In the genomic region with DNA sequence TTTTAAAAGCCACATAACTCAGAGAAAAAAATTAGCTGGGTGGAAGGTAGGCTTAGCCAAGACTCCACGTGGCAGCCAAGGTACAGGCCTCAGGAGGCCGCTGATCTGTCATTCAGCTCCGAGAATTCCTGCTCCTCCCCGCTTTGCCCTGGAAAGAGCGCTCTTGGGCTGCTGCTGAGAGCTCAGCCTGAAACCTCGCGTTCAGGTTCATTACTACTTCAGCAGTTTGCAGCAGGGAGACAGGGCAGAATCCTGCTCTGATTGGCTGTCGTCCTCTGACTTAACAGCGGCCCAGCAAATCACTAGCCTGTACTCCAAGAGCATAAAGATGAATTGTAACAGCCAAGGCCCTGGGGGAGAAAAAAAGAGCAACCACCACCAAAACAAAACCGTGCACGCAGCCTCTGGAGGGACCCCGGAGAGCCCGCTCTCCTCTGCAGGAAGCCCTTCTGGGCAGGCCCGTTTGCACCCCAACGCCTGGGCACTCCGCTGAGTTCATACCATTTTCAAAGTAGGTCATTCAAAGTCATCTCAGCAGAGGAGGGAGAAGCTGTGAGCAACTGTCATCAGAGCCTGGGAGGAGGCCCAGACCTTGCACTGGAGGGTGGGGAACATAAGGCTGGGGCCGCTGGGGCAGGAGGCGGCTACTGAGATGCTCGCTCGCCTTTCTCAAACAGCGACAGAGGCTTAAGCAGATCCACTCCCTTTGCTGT, we compare ENCODE assay signal across 10 cellular contexts. TPM values are rescaled to one million over a fixed set of nuclear protein-coding genes. Genes with fewer than 3 reads are reported as not detected.
DNase-seq lines count a peak whose midpoint lies in the region; TF ChIP-seq lines count a peak whose summit lies in the region.
"Had no signal": no experiment of that assay in that cellular context is flagged by ENCODE, and none has a peak within 500 bp of the region (broad histone marks: within the 10 kb centered on the region; RNA-seq: fewer than 3 reads in every experiment).

No MANE protein-coding gene starts in this region.

- TF ChIP-seq CTCF in epithelial cell of esophagus (IDR thresholded peaks at IDR 0.05; ENCODE audit: insufficient read depth, low read depth, low read length, missing control alignments) (no peak), Caco-2 (IDR thresholded peaks at IDR 0.05; ENCODE audit: insufficient read depth in 1 of 2, low read depth in 1 of 2, low read length in 1 of 2, severe bottlenecking in 1 of 2, unreplicated experiment in 1 of 2) (no peak)

- POLR2A ChIA-PET in activated CD4-positive, alpha-beta memory T cell treated with anti-CD3 and anti-CD28 coated beads for 36 hours (lab: Charles Lee), result no interaction called here
- POLR2A ChIA-PET in Caco-2 (lab: Charles Lee), result no interaction called here

- H3K27me3 Mint-ChIP-seq in activated CD4-positive, alpha-beta memory T cell treated with anti-CD3 and anti-CD28 coated beads for 36 hours, result no peaks in the 10 kb centered on the region
- no peaks in the 10 kb centered on the region for H3K27me3 Mint-ChIP-seq in Caco-2 (ENCODE audit: insufficient read depth, unreplicated experiment)

- intact Hi-C loops in activated CD4-positive, alpha-beta memory T cell treated with anti-CD3 and anti-CD28 coated beads for 36 hours (cut with micrococcal nuclease), result no loop called here
- intact Hi-C loops in Caco-2 (cut with micrococcal nuclease; ENCODE audit: unreplicated experiment), result no loop called here

- no peaks in the 10 kb centered on the region for H3K9me3 Mint-ChIP-seq in activated CD4-positive, alpha-beta memory T cell treated with anti-CD3 and anti-CD28 coated beads for 36 hours
- peaks cover 2% of the 10 kb centered on the region for H3K9me3 Mint-ChIP-seq in Caco-2 (ENCODE audit: unreplicated experiment)

- BruUV-seq in Caco-2 (replicated peaks; lab: Mats Ljungman, UMichigan), result no TSS peak

- H3K4me1 ChIP-seq in Caco-2, result no peaks in the 10 kb centered on the region
- H3K4me1 ChIP-seq in effector memory CD4-positive, alpha-beta T cell (ENCODE audit: control insufficient read depth, insufficient read depth, low read length, poor library complexity, severe bottlenecking), result no peaks in the 10 kb centered on the region

- no peaks in the 10 kb centered on the region for H3K9me3 ChIP-seq in Caco-2
- H3K9me3 ChIP-seq in effector memory CD4-positive, alpha-beta T cell (ENCODE audit: control insufficient read depth, low read length), result no peaks in the 10 kb centered on the region

- DNase-seq in NCI-H526 (lab: John Stamatoyannopoulos, UW) (peak; percentile 93 to 94), epithelial cell of esophagus (ENCODE audit: low read depth) (peak; percentile 15), kidney tubule cell (ENCODE audit: low spot score) (peak; percentile 68), smooth muscle cell of the brain vasculature (ENCODE audit: low read depth, low spot score) (peak; percentile 51), Caco-2 (no peak), AML-193 (lab: John Stamatoyannopoulos, UW) (no peak)
- no peak for DNase-seq in activated CD4-positive, alpha-beta memory T cell treated with anti-CD3 and anti-CD28 coated beads for 36 hours
- no peak for DNase-seq in effector memory CD4-positive, alpha-beta T cell
- DNase-seq: Kasumi-1, T-helper 9 cell had no signal

- no peaks in the 10 kb centered on the region for H3K27me3 ChIP-seq in Caco-2 (replicated peaks; ENCODE audit: control insufficient read depth, insufficient read depth, low read length)
- H3K27me3 ChIP-seq in effector memory CD4-positive, alpha-beta T cell (replicated peaks; ENCODE audit: control insufficient read depth, insufficient read depth, low read length, poor library complexity, severe bottlenecking), result no peaks in the 10 kb centered on the region

- H3K4me1 Mint-ChIP-seq in activated CD4-positive, alpha-beta memory T cell treated with anti-CD3 and anti-CD28 coated beads for 36 hours (ENCODE audit: low read depth), result peaks cover 23% of the 10 kb centered on the region
- peaks cover 13% of the 10 kb centered on the region for H3K4me1 Mint-ChIP-seq in Caco-2 (ENCODE audit: low read depth, unreplicated experiment)

- H3K27ac Mint-ChIP-seq in activated CD4-positive, alpha-beta memory T cell treated with anti-CD3 and anti-CD28 coated beads for 36 hours, result no peak overlapping the region
- H3K27ac Mint-ChIP-seq in Caco-2 (ENCODE audit: unreplicated experiment), result no peak overlapping the region

- no peak overlapping the region for H3K4me3 Mint-ChIP-seq in activated CD4-positive, alpha-beta memory T cell treated with anti-CD3 and anti-CD28 coated beads for 36 hours
- no peak overlapping the region for H3K4me3 Mint-ChIP-seq in Caco-2 (ENCODE audit: unreplicated experiment)

- no peaks in the 10 kb centered on the region for H3K36me3 ChIP-seq in Caco-2 (ENCODE audit: control insufficient read depth, insufficient read depth, low read length)
- H3K36me3 ChIP-seq in effector memory CD4-positive, alpha-beta T cell (ENCODE audit: control insufficient read depth, insufficient read depth, low read length), result no peaks in the 10 kb centered on the region

- no peak overlapping the region for H3K4me3 ChIP-seq in epithelial cell of esophagus (ENCODE audit: low read length)
- no peak overlapping the region for H3K4me3 ChIP-seq in Caco-2 (ENCODE audit: low read depth, low read length)
- H3K4me3 ChIP-seq in effector memory CD4-positive, alpha-beta T cell (ENCODE audit: insufficient read depth, low read depth, low read length, poor library complexity, severe bottlenecking), result no peak overlapping the region

- CTCF ChIA-PET in activated CD4-positive, alpha-beta memory T cell treated with anti-CD3 and anti-CD28 coated beads for 36 hours (lab: Charles Lee), result interaction anchor here (0.6 to 3.1 kb wide), 2 partner anchors 162 to 200 kb away, joined by 4 to 9 read pairs; no protein-coding TSS in a partner anchor
- CTCF ChIA-PET in Caco-2 (lab: Charles Lee), result no interaction called here

- H3K27ac ChIP-seq in effector memory CD4-positive, alpha-beta T cell (ENCODE audit: insufficient read depth, low read length, poor library complexity, severe bottlenecking), result no peak overlapping the region

- H3K36me3 Mint-ChIP-seq in activated CD4-positive, alpha-beta memory T cell treated with anti-CD3 and anti-CD28 coated beads for 36 hours, result no peaks in the 10 kb centered on the region
- H3K36me3 Mint-ChIP-seq in Caco-2 (ENCODE audit: insufficient read depth, unreplicated experiment), result no peaks in the 10 kb centered on the region

RNA-seq across cellular contexts. Expression of gene ATXN1, which starts 42.2 kb away (rescaled TPM):
- 10 to 100 TPM; 34.1 to 36.7 TPM for total RNA-seq in activated CD4-positive, alpha-beta memory T cell treated with anti-CD3 and anti-CD28 coated beads for 36 hours
- total RNA-seq in Caco-2 (2022), result 14.2 and 15.2 TPM in 2 replicates

Comparison
In these comparisons a context has a peak if more than half of its experiments do, and no peak if none do; other contexts are left out.
1. DNase-seq: peak in NCI-H526 (2 of 2), epithelial cell of esophagus (single experiment), kidney tubule cell (single experiment) and smooth muscle cell of the brain vasculature (single experiment); none in activated CD4-positive, alpha-beta memory T cell treated with anti-CD3 and anti-CD28 coated beads for 36 hours (single experiment), Caco-2 (0 of 2), AML-193 (0 of 2) and effector memory CD4-positive, alpha-beta T cell (0 of 3).